8 cellular contexts compared by ENCODE assay signal in genomic region chr18:45687617-45688016, GRCh38. TPM values are rescaled to one million over a fixed set of nuclear protein-coding genes. Genes with fewer than 3 reads are reported as not detected.
A peak's percentile ranks its signal among the peaks of the same experiment; 100 is the strongest.
DNase-seq lines count a peak whose midpoint lies in the region; ATAC-seq, FAIRE-seq and TF ChIP-seq lines count a peak whose summit lies in the region.

No MANE protein-coding gene starts in this region.

- TF ChIP-seq CTCF in right lobe of liver (IDR thresholded peaks at IDR 0.05) = no peak
- no peak for TF ChIP-seq CTCF in HepG2 (CRISPR knock-in tag; IDR thresholded peaks at IDR 0.05)
- no peak for TF ChIP-seq CTCF in spleen (IDR thresholded peaks at IDR 0.05 in 8 of 11, conservative IDR thresholded peaks at IDR 0.05 in 3 of 11)

- peak overlapping the region; percentile 90 for H3K27ac Mint-ChIP-seq in T-helper 1 cell treated with Interleukin-12 subunit alpha and Interleukin-12 subunit beta and Interleukin-4 antibody, amounts not matched to agents 30 μg/mL and 1 μg/mL, for 36 hours

- in situ Hi-C loops in HepG2 (cut with HindIII; ENCODE audit: extremely low pct_ligation_motif_present, low pct_unique_long_range_greater_than_20kb) = no loop called here

- WGBS in right lobe of liver (ENCODE audit: insufficient coverage, low coverage, low lambda C conversion rate, missing lambda C conversion rate) = no CpG with 5 or more reads among the region's 6 CpGs
- WGBS in HepG2 (ENCODE audit: low lambda C conversion rate) = 29% methylated on average over 4 of the region's 6 CpGs
- WGBS in spleen, 5 donors = 20 to 55% (median 28%) methylated on average over 2 to 6 of the region's 6 CpGs

- H3K9me3 Mint-ChIP-seq in T-helper 1 cell treated with Interleukin-12 subunit alpha and Interleukin-12 subunit beta and Interleukin-4 antibody, amounts not matched to agents 30 μg/mL and 1 μg/mL, for 36 hours = no peaks in the 10 kb centered on the region

- peak overlapping the region; percentile 90 for H3K4me3 Mint-ChIP-seq in T-helper 1 cell treated with Interleukin-12 subunit alpha and Interleukin-12 subunit beta and Interleukin-4 antibody, amounts not matched to agents 30 μg/mL and 1 μg/mL, for 36 hours

- BruUV-seq in HepG2 (replicated peaks; lab: Mats Ljungman, UMichigan) = no TSS peak

- CTCF ChIA-PET in HepG2 (lab: Yijun Ruan, JAX; ENCODE audit: low intra/inter-chr PET ratio, low total read pairs) = no interaction called here

- no peak for DNase-seq in right lobe of liver
- DNase-seq in HepG2 (ENCODE audit: low spot score) = no peak
- peak; percentile 90 for DNase-seq in spleen
- DNase-seq in Ammon's horn (ENCODE audit: low spot score) = no peak
- no peak for DNase-seq in NCI-H187 (lab: John Stamatoyannopoulos, UW)
- DNase-seq in HuH-7.5 (ENCODE audit: low spot score) = no peak

- no peak for FAIRE-seq in HepG2 (lab: Jason Lieb, UNC)

- POLR2A ChIA-PET in HepG2 (lab: Yijun Ruan, JAX) = no interaction called here

- no peak for TF ChIP-seq RAD21 in HepG2 (CRISPR knock-in tag; IDR thresholded peaks at IDR 0.05)

- H3K4me1 Mint-ChIP-seq in T-helper 1 cell treated with Interleukin-12 subunit alpha and Interleukin-12 subunit beta and Interleukin-4 antibody, amounts not matched to agents 30 μg/mL and 1 μg/mL, for 36 hours (ENCODE audit: low read depth) = peaks cover 43% of the 10 kb centered on the region

- H3K9me3 ChIP-seq in right lobe of liver (no peaks in the 10 kb centered on the region), HepG2 (ENCODE audit: low read length) (no peaks in the 10 kb centered on the region), spleen (no peaks in the 10 kb centered on the region)

- no peak for TF ChIP-seq POLR2A in right lobe of liver (IDR thresholded peaks at IDR 0.05)
- no peak for TF ChIP-seq POLR2A in HepG2 (IDR thresholded peaks at IDR 0.05; ENCODE audit: insufficient read depth in 1 of 2, low read depth in 2 of 2, low read length in 2 of 2)
- TF ChIP-seq POLR2A in spleen (IDR thresholded peaks at IDR 0.05) = no peak

- no peaks in the 10 kb centered on the region for H3K79me2 ChIP-seq in HepG2 (ENCODE audit: insufficient read depth, low read length)

- H3K36me3 Mint-ChIP-seq in T-helper 1 cell treated with Interleukin-12 subunit alpha and Interleukin-12 subunit beta and Interleukin-4 antibody, amounts not matched to agents 30 μg/mL and 1 μg/mL, for 36 hours (ENCODE audit: low read depth) = no peaks in the 10 kb centered on the region

- peaks cover 81% of the 10 kb centered on the region for H3K27me3 Mint-ChIP-seq in T-helper 1 cell treated with Interleukin-12 subunit alpha and Interleukin-12 subunit beta and Interleukin-4 antibody, amounts not matched to agents 30 μg/mL and 1 μg/mL, for 36 hours (ENCODE audit: low read depth)

- H3K27me3 ChIP-seq in right lobe of liver (no peaks in the 10 kb centered on the region), HepG2 (ENCODE audit: control insufficient read depth in 1 of 2, insufficient read depth in 2 of 2, low read length in 2 of 2) (no peaks in the 10 kb centered on the region; a peak in 2 of 5 replicates), spleen (replicated peaks in 1 of 7) (no peaks in the 10 kb centered on the region)

- H3K4me3 ChIP-seq in right lobe of liver = no peak overlapping the region
- no peak overlapping the region for H3K4me3 ChIP-seq in HepG2 (replicated peaks in 1 of 3; ENCODE audit: insufficient read depth in 1 of 3, low read depth in 2 of 3, low read length in 3 of 3)
- H3K4me3 ChIP-seq in spleen = peak overlapping the region in 6 of 8 donors; percentile 26 to 57 (median 28)

- no peaks in the 10 kb centered on the region for H4K20me1 ChIP-seq in HepG2 (ENCODE audit: insufficient read depth, low read length)

- H3K4me2 ChIP-seq in HepG2 (ENCODE audit: low read depth, low read length) = no peak overlapping the region

- intact Hi-C loops in right lobe of liver (cut with DNase I) = loop anchor here in 1 of 2 donors (10.0 kb wide), 1 partner anchor 287 kb away; no protein-coding TSS in a partner anchor
- intact Hi-C loops in HepG2 (cut with micrococcal nuclease; ENCODE audit: unreplicated experiment) = no loop called here
- intact Hi-C loops in spleen (cut with DNase I; ENCODE audit: low total_unique reads) = no loop called here

- H3K27ac ChIP-seq in right lobe of liver (peak overlapping the region in 1 of 3 donors; percentile 13), HepG2 (ENCODE audit: extremely low read length, insufficient read depth, low read length) (no peak overlapping the region), spleen (peak overlapping the region; percentile 66 to 89 (median 81))

- H3K4me1 ChIP-seq in right lobe of liver = no peaks in the 10 kb centered on the region
- H3K4me1 ChIP-seq in HepG2 (ENCODE audit: insufficient read depth, low read length) = no peaks in the 10 kb centered on the region
- peaks cover 26 to 79% (median 52%) of the 10 kb centered on the region in 6 donors for H3K4me1 ChIP-seq in spleen

- H3K9ac ChIP-seq in HepG2 (ENCODE audit: insufficient read depth, low read depth, low read length) = no peak overlapping the region

- peak in 3 of 4 donors; percentile 6 to 34 (median 15) for ATAC-seq in right lobe of liver
- ATAC-seq in HepG2 = no peak
- peak; percentile 32 for ATAC-seq in HG02981 (IDR thresholded peaks at IDR 0.05; ENCODE audit: unreplicated experiment)

- H3K36me3 ChIP-seq in right lobe of liver (no peaks in the 10 kb centered on the region), HepG2 (replicated peaks in 1 of 2; ENCODE audit: control insufficient read depth in 1 of 2, insufficient read depth in 2 of 2, low read length in 2 of 2) (no peaks in the 10 kb centered on the region), spleen (no peaks in the 10 kb centered on the region)

- H2AFZ ChIP-seq in HepG2 (ENCODE audit: low read length) = no peak overlapping the region

- no peak for TF ChIP-seq EP300 in HepG2 (IDR thresholded peaks at IDR 0.05; ENCODE audit: low read depth in 2 of 2, low read length in 2 of 2)
- no peak for TF ChIP-seq EP300 in HepG2 (CRISPR knock-in tag; IDR thresholded peaks at IDR 0.05; ENCODE audit: borderline replicate concordance)

TF ChIP-seq in HepG2, 621 proteins besides CTCF, POLR2A, EP300 and RAD21 (continues in another document):
- TF ChIP-seq SMAD3 (CRISPR knock-in tag; IDR thresholded peaks at IDR 0.05) = no peak
- TF ChIP-seq NFIB (CRISPR knock-in tag; IDR thresholded peaks at IDR 0.05; ENCODE audit: borderline replicate concordance) = no peak
- TF ChIP-seq ZNF276 (CRISPR knock-in tag; IDR thresholded peaks at IDR 0.05; ENCODE audit: low read depth) = no peak
- TF ChIP-seq ZNF747 (CRISPR knock-in tag; IDR thresholded peaks at IDR 0.05; ENCODE audit: borderline replicate concordance) = no peak
- no peak for TF ChIP-seq PHB2 (IDR thresholded peaks at IDR 0.05; ENCODE audit: partially characterized antibody)
- TF ChIP-seq SRSF1 (optimal IDR thresholded peaks at IDR 0.05; ENCODE audit: low read depth, low read length) = no peak

RNA-seq across cellular contexts. Expression of gene SLC14A1, which starts 36.4 kb away (rescaled TPM):
- total RNA-seq in right lobe of liver = 1 to 10 TPM in 3 of 6 experiments, under 1 TPM in 3; 0.26 to 1.9 (median 1.0) TPM
- not detected in 2 replicates for total RNA-seq in HepG2 (2016; rRNA removed; fragmentation: Illumina TruSeq; extraction: Trizol)
- total RNA-seq in HepG2 (2016; cell fraction: cytosol; rRNA removed; fragmentation: Illumina TruSeq; extraction: Trizol; ENCODE audit: low read depth) = not detected in 2 replicates
- not detected in 2 replicates for total RNA-seq in HepG2 (2016; cell fraction: insoluble cytoplasmic fraction; rRNA removed; fragmentation: Illumina TruSeq; extraction: Trizol)
- not detected in 2 replicates for total RNA-seq in HepG2 (2016; cell fraction: membrane; rRNA removed; fragmentation: Illumina TruSeq; extraction: Trizol)
- not detected in 2 replicates for total RNA-seq in HepG2 (2016; cell fraction: nucleus; rRNA removed; fragmentation: Illumina TruSeq; extraction: Trizol)
- not detected in 2 replicates for polyA plus RNA-seq in HepG2 (2011; rRNA removed)
- polyA plus RNA-seq in HepG2 (2011; cell fraction: cytosol; rRNA removed) = not detected in 2 replicates
- not detected in 2 replicates for polyA plus RNA-seq in HepG2 (2011; cell fraction: nucleus; rRNA removed)
- not detected in 2 replicates for polyA plus RNA-seq in HepG2 (2012)
- not detected in 2 replicates for polyA plus RNA-seq in HepG2 (2016; cell fraction: cytosol; fragmentation: Illumina TruSeq; extraction: Trizol; ENCODE audit: low read depth)
- not detected in 2 replicates for polyA plus RNA-seq in HepG2 (2016; cell fraction: insoluble cytoplasmic fraction; fragmentation: Illumina TruSeq; extraction: Trizol; ENCODE audit: low read depth)
- polyA plus RNA-seq in HepG2 (2016; cell fraction: membrane; fragmentation: Illumina TruSeq; extraction: Trizol; ENCODE audit: low read depth) = not detected in 2 replicates
- polyA plus RNA-seq in HepG2 (2016; cell fraction: nucleus; fragmentation: Illumina TruSeq; extraction: Trizol; ENCODE audit: insufficient read depth, low read depth) = not detected in 2 replicates
- polyA minus RNA-seq in HepG2 (2011; rRNA and poly(A)+ RNA removed; ENCODE audit: low replicate concordance) = not detected in 2 replicates
- not detected in 2 replicates for polyA minus RNA-seq in HepG2 (2011; cell fraction: cytosol; rRNA and poly(A)+ RNA removed)
- polyA minus RNA-seq in HepG2 (2011; cell fraction: nucleus; rRNA and poly(A)+ RNA removed) = not detected in 2 replicates
- total RNA-seq in spleen = 10 to 100 TPM in 5 of 7 donors, 1 to 10 TPM in 2; 6.0 to 26.0 (median 10.3) TPM
- 1 to 10 TPM; 3.4 to 8.2 (median 3.5) TPM for polyA plus RNA-seq in spleen

Comparison
In these comparisons a context has a peak if more than half of its experiments do, and no peak if none do; other contexts are left out.
1. H3K4me3 ChIP-seq: peak in spleen (6 of 8); none in right lobe of liver (0 of 3) and HepG2 (0 of 3).